In genomic region chr3:134473868-134474546, GRCh38 we compare ENCODE assay signal across 8 cellular contexts.
DNase-seq lines count a peak whose midpoint lies in the region; ATAC-seq lines count a peak whose summit lies in the region.

No MANE protein-coding gene starts in this region.

- ATAC-seq in HG02798 (IDR thresholded peaks at IDR 0.05; ENCODE audit: poor library complexity, unreplicated experiment) = peak; percentile 64
- ATAC-seq in HG03571 (IDR thresholded peaks at IDR 0.05; ENCODE audit: unreplicated experiment) = no peak

- peak; percentile 95 for DNase-seq in DMS 273 (lab: John Stamatoyannopoulos, UW; ENCODE audit: unreplicated experiment)
- DNase-seq in NCI-H524 (lab: John Stamatoyannopoulos, UW) = peak; percentile 58 to 82
- peak; percentile 76 to 86 for DNase-seq in activated CD4-positive, alpha-beta T cell treated with anti-CD3 and anti-CD28 coated beads, Interleukin-2, amount 50 U/mL, for 48 hours
- peak; percentile 77 for DNase-seq in ecto neural progenitor cell (ENCODE audit: low spot score)
- peak; percentile 94 for DNase-seq in medulla oblongata (ENCODE audit: extremely low spot score)
- DNase-seq in stimulated activated CD8-positive, alpha-beta memory T cell treated with anti-CD3 and anti-CD28 coated beads, Interleukin-15, amount 100 ng/mL, for 4 hours (ENCODE audit: low read depth in 2 of 2) = peak; percentile 15 to 57

Comparison
In these comparisons a context has a peak if more than half of its experiments do, and no peak if none do; other contexts are left out.
1. DNase-seq: peak in every context shown above with its lines; median percentile 95 in DMS 273; 94 in medulla oblongata; 81 in activated CD4-positive, alpha-beta T cell treated with anti-CD3 and anti-CD28 coated beads, Interleukin-2, amount 50 U/mL, for 48 hours; 77 in ecto neural progenitor cell; 70 in NCI-H524; 36 in stimulated activated CD8-positive, alpha-beta memory T cell treated with anti-CD3 and anti-CD28 coated beads, Interleukin-15, amount 100 ng/mL, for 4 hours.